ENCODE assay signal across 13 cellular contexts in the genomic region with DNA sequence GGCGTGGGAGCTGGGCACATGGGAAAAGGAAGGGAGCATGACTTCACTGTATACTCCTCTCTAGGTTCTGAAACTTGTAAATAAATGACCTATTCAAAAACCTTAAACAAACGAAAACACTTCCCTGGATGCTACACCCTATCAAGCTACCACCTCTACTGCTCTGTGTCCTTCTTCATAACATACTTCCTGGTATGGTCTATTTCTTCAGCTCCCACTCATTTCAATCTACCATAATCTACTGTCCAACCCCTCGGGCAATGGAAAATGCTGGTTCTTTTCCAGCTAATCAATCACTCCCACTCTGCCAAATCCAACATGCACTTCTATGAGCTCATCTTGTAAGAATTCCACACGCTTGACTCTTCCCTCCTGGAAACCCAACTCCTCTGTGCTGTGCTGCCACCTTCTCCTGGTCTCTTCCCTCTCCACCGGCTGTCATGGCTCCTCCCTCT. TPM values are rescaled to one million over a fixed set of nuclear protein-coding genes. Genes with fewer than 3 reads are reported as not detected.
DNase-seq lines count a peak whose midpoint lies in the region; ATAC-seq, FAIRE-seq and TF ChIP-seq lines count a peak whose summit lies in the region.
"Had no signal": no experiment of that assay in that cellular context is flagged by ENCODE, and none has a peak within 500 bp of the region (broad histone marks: within the 10 kb centered on the region; RNA-seq: fewer than 3 reads in every experiment).

No MANE protein-coding gene starts in this region.

- TF ChIP-seq EP300 in HepG2 (IDR thresholded peaks at IDR 0.05; ENCODE audit: low read depth in 2 of 2, low read length in 2 of 2) = no peak
- no peak for TF ChIP-seq EP300 in HepG2 (CRISPR knock-in tag; IDR thresholded peaks at IDR 0.05; ENCODE audit: borderline replicate concordance)

- TF ChIP-seq RAD21 in HepG2 (CRISPR knock-in tag; IDR thresholded peaks at IDR 0.05) = no peak

- no peak for TF ChIP-seq POLR2A in HepG2 (IDR thresholded peaks at IDR 0.05; ENCODE audit: insufficient read depth in 1 of 2, low read depth in 2 of 2, low read length in 2 of 2)

- BruUV-seq in HepG2 (replicated peaks; lab: Mats Ljungman, UMichigan) = no TSS peak
- BruUV-seq in OCI-LY7 (replicated peaks; lab: Mats Ljungman, UMichigan) = no TSS peak

- H3K4me1 Mint-ChIP-seq in natural killer cell treated with Interleukin-12 subunit alpha and Interleukin-12 subunit beta and Interleukin-15 and Interleukin-18, amount 100 ng/mL, for 72 hours (ENCODE audit: low read depth in 2 of 2) = peaks cover 0 to 2% of the 10 kb centered on the region in 2 donors
- H3K4me1 Mint-ChIP-seq: activated CD4-positive, alpha-beta T cell treated with anti-CD3 and anti-CD28 coated beads, Interleukin-2, amount 10 ng/mL, durations not matched to agents 7 days and 5 days had no signal

- H3K9me3 Mint-ChIP-seq in natural killer cell treated with Interleukin-12 subunit alpha and Interleukin-12 subunit beta and Interleukin-15 and Interleukin-18, amount 100 ng/mL, for 72 hours = peaks cover 9% of the 10 kb centered on the region

- no peak overlapping the region for H3K9ac ChIP-seq in HepG2 (ENCODE audit: insufficient read depth, low read depth, low read length)

- DNase-seq in AG08395 (ENCODE audit: low spot score) (peak; percentile 14), HTR-8/SVneo (ENCODE audit: insufficient read length, low spot score) (peak; percentile 76), T47D (ENCODE audit: low read depth in 1 of 2, low spot score in 1 of 2) (peak; percentile 35 to 97), HepG2 (ENCODE audit: low spot score) (peak; percentile 56), OCI-LY7 (ENCODE audit: low spot score) (no peak), inferior parietal cortex (ENCODE audit: extremely low spot score) (no peak)
- no peak for DNase-seq in natural killer cell treated with Interleukin-12 subunit alpha and Interleukin-12 subunit beta and Interleukin-15 and Interleukin-18, amount 100 ng/mL, for 72 hours (ENCODE audit: low spot score)
- DNase-seq: activated CD4-positive, alpha-beta T cell treated with anti-CD3 and anti-CD28 coated beads, Interleukin-2, amount 10 ng/mL, durations not matched to agents 7 days and 5 days; DND-41; mucosa of descending colon; stimulated activated CD8-positive, alpha-beta memory T cell treated with anti-CD3 and anti-CD28 coated beads, Interleukin-4, amount 100 ng/mL, for 48 hours; uterus had no signal

- WGBS in HepG2 (ENCODE audit: low lambda C conversion rate) = 46% methylated on average over 5 of the region's 5 CpGs

- H3K79me2 ChIP-seq in HepG2 (ENCODE audit: insufficient read depth, low read length) (no peaks in the 10 kb centered on the region), OCI-LY7 (ENCODE audit: insufficient read depth, low read depth, low read length) (no peaks in the 10 kb centered on the region)

- CTCF ChIA-PET in HepG2 (lab: Yijun Ruan, JAX; ENCODE audit: low intra/inter-chr PET ratio, low total read pairs) (no interaction called here), OCI-LY7 (lab: Charles Lee; ENCODE audit: unreplicated experiment) (interaction anchor here (0.5 kb wide), 1 partner anchor 1269 kb away, joined by 3 read pairs; no protein-coding TSS in a partner anchor)

- no peaks in the 10 kb centered on the region for H3K27me3 ChIP-seq in HepG2 (ENCODE audit: control insufficient read depth in 1 of 2, insufficient read depth in 2 of 2, low read length in 2 of 2)
- H3K27me3 ChIP-seq: uterus had no signal

- peak; percentile 79 for ATAC-seq in HepG2
- ATAC-seq in natural killer cell treated with Interleukin-12 subunit alpha and Interleukin-12 subunit beta and Interleukin-15 and Interleukin-18, amount 100 ng/mL, for 72 hours = no peak
- ATAC-seq in HG03571 (IDR thresholded peaks at IDR 0.05; ENCODE audit: unreplicated experiment) = no peak
- ATAC-seq: mucosa of descending colon had no signal

- FAIRE-seq in HTR-8/SVneo (lab: Jason Lieb, UNC) = peak; percentile 78
- FAIRE-seq in HepG2 (lab: Jason Lieb, UNC) = peak; percentile 51

- no peak overlapping the region for H3K27ac Mint-ChIP-seq in natural killer cell treated with Interleukin-12 subunit alpha and Interleukin-12 subunit beta and Interleukin-15 and Interleukin-18, amount 100 ng/mL, for 72 hours
- H3K27ac Mint-ChIP-seq: activated CD4-positive, alpha-beta T cell treated with anti-CD3 and anti-CD28 coated beads, Interleukin-2, amount 10 ng/mL, durations not matched to agents 7 days and 5 days had no signal

- no peak overlapping the region for H2AFZ ChIP-seq in HepG2 (ENCODE audit: low read length)
- no peak overlapping the region for H2AFZ ChIP-seq in OCI-LY7 (ENCODE audit: low read length)

- TF ChIP-seq CTCF in HepG2 (CRISPR knock-in tag; IDR thresholded peaks at IDR 0.05) (no peak), OCI-LY7 (conservative IDR thresholded peaks at IDR 0.05; ENCODE audit: low read length) (no peak)

- H3K27ac ChIP-seq in HepG2 (ENCODE audit: extremely low read length, insufficient read depth, low read length) (peak overlapping the region; percentile 38), OCI-LY7 (ENCODE audit: low read depth, low read length, poor library complexity, severe bottlenecking) (no peak overlapping the region)
- H3K27ac ChIP-seq: uterus had no signal

- no peaks in the 10 kb centered on the region for H3K27me3 Mint-ChIP-seq in natural killer cell treated with Interleukin-12 subunit alpha and Interleukin-12 subunit beta and Interleukin-15 and Interleukin-18, amount 100 ng/mL, for 72 hours
- H3K27me3 Mint-ChIP-seq: activated CD4-positive, alpha-beta T cell treated with anti-CD3 and anti-CD28 coated beads, Interleukin-2, amount 10 ng/mL, durations not matched to agents 7 days and 5 days had no signal

- H4K20me1 ChIP-seq in HepG2 (ENCODE audit: insufficient read depth, low read length) (no peaks in the 10 kb centered on the region), OCI-LY7 (ENCODE audit: insufficient read depth, low read length) (no peaks in the 10 kb centered on the region)

- POLR2A ChIA-PET in HepG2 (lab: Yijun Ruan, JAX) = interaction anchor here (1.3 to 1.6 kb wide), 3 partner anchors 25 to 68 kb away, joined by 4 to 6 read pairs (median 5); partner anchors contain the start of genes NUDT21 and OGFOD1
- POLR2A ChIA-PET in OCI-LY7 (lab: Charles Lee) = interaction anchor here (1.1 kb wide), 1 partner anchor 13 kb away, joined by 4 read pairs; no protein-coding TSS in a partner anchor

- H3K4me3 Mint-ChIP-seq in natural killer cell treated with Interleukin-12 subunit alpha and Interleukin-12 subunit beta and Interleukin-15 and Interleukin-18, amount 100 ng/mL, for 72 hours = no peak overlapping the region
- H3K4me3 Mint-ChIP-seq: activated CD4-positive, alpha-beta T cell treated with anti-CD3 and anti-CD28 coated beads, Interleukin-2, amount 10 ng/mL, durations not matched to agents 7 days and 5 days had no signal

- no peaks in the 10 kb centered on the region for H3K9me2 ChIP-seq in OCI-LY7 (ENCODE audit: insufficient read depth, low read length)

- in situ Hi-C loops in T47D (cut with HindIII; ENCODE audit: low pct_unique_long_range_greater_than_20kb, low sequenced_read_pairs) (no loop called here), HepG2 (cut with HindIII; ENCODE audit: extremely low pct_ligation_motif_present, low pct_unique_long_range_greater_than_20kb) (no loop called here)

- H3K4me2 ChIP-seq in HepG2 (ENCODE audit: low read depth, low read length) (peak overlapping the region; percentile 18; the same call in 1 of the 2 replicates), OCI-LY7 (ENCODE audit: low read length) (no peak overlapping the region)

- intact Hi-C loops in HepG2 (cut with micrococcal nuclease; ENCODE audit: unreplicated experiment) (loop anchor here (2.0 to 5.0 kb wide), 2 partner anchors 50 to 69 kb away; partner anchors contain the start of genes NUDT21 and OGFOD1), OCI-LY7 (cut with micrococcal nuclease; ENCODE audit: unreplicated experiment) (no loop called here)

- H3K4me3 ChIP-seq in HepG2 (replicated peaks in 1 of 3; ENCODE audit: insufficient read depth in 1 of 3, low read depth in 2 of 3, low read length in 3 of 3) (no peak overlapping the region), OCI-LY7 (ENCODE audit: low read depth, low read length, poor library complexity, severe bottlenecking) (no peak overlapping the region)
- H3K4me3 ChIP-seq: mucosa of descending colon, uterus had no signal

- peaks cover 59% of the 10 kb centered on the region for H3K36me3 Mint-ChIP-seq in natural killer cell treated with Interleukin-12 subunit alpha and Interleukin-12 subunit beta and Interleukin-15 and Interleukin-18, amount 100 ng/mL, for 72 hours

- H3K36me3 ChIP-seq in HepG2 (replicated peaks in 1 of 2; ENCODE audit: control insufficient read depth in 1 of 2, insufficient read depth in 2 of 2, low read length in 2 of 2) (peaks cover 18 to 74% of the 10 kb centered on the region in 2 experiments), OCI-LY7 (ENCODE audit: insufficient read depth, low read length) (peaks cover 97% of the 10 kb centered on the region)
- H3K36me3 ChIP-seq: uterus had no signal

- H3K4me1 ChIP-seq in HepG2 (ENCODE audit: insufficient read depth, low read length) (peaks cover 29% of the 10 kb centered on the region), OCI-LY7 (ENCODE audit: insufficient read depth, low read length, poor library complexity, severe bottlenecking) (no peaks in the 10 kb centered on the region)
- H3K4me1 ChIP-seq: uterus had no signal

- peaks cover 13% of the 10 kb centered on the region for H3K9me3 ChIP-seq in HepG2 (ENCODE audit: low read length)
- peaks cover 10% of the 10 kb centered on the region; the same call in 1 of the 2 replicates for H3K9me3 ChIP-seq in OCI-LY7 (ENCODE audit: low read length)

RNA-seq across cellular contexts. Expression of gene AMFR, which starts 42.4 kb away (rescaled TPM):
- total RNA-seq in HepG2 (2016; rRNA removed; fragmentation: Illumina TruSeq; extraction: Trizol) = 80.0 and 108 TPM in 2 replicates
- total RNA-seq in HepG2 (2016; cell fraction: cytosol; rRNA removed; fragmentation: Illumina TruSeq; extraction: Trizol; ENCODE audit: low read depth) = 55.3 and 57.1 TPM in 2 replicates
- 75.8 and 107 TPM in 2 replicates for total RNA-seq in HepG2 (2016; cell fraction: insoluble cytoplasmic fraction; rRNA removed; fragmentation: Illumina TruSeq; extraction: Trizol)
- 115 and 121 TPM in 2 replicates for total RNA-seq in HepG2 (2016; cell fraction: membrane; rRNA removed; fragmentation: Illumina TruSeq; extraction: Trizol)
- total RNA-seq in HepG2 (2016; cell fraction: nucleus; rRNA removed; fragmentation: Illumina TruSeq; extraction: Trizol) = 88.4 and 97.8 TPM in 2 replicates
- polyA plus RNA-seq in HepG2 (2011; rRNA removed) = 52.9 and 65.3 TPM in 2 replicates
- 73.6 and 88.0 TPM in 2 replicates for polyA plus RNA-seq in HepG2 (2011; cell fraction: cytosol; rRNA removed)
- 63.5 and 69.1 TPM in 2 replicates for polyA plus RNA-seq in HepG2 (2011; cell fraction: nucleus; rRNA removed)
- polyA plus RNA-seq in HepG2 (2012) = 68.8 and 77.0 TPM in 2 replicates
- polyA plus RNA-seq in HepG2 (2016; cell fraction: cytosol; fragmentation: Illumina TruSeq; extraction: Trizol; ENCODE audit: low read depth) = 27.7 and 29.0 TPM in 2 replicates
- 47.4 and 56.2 TPM in 2 replicates for polyA plus RNA-seq in HepG2 (2016; cell fraction: insoluble cytoplasmic fraction; fragmentation: Illumina TruSeq; extraction: Trizol; ENCODE audit: low read depth)
- 56.5 and 62.9 TPM in 2 replicates for polyA plus RNA-seq in HepG2 (2016; cell fraction: membrane; fragmentation: Illumina TruSeq; extraction: Trizol; ENCODE audit: low read depth)
- polyA plus RNA-seq in HepG2 (2016; cell fraction: nucleus; fragmentation: Illumina TruSeq; extraction: Trizol; ENCODE audit: insufficient read depth, low read depth) = 75.6 and 79.3 TPM in 2 replicates
- 174 and 688 TPM in 2 replicates for polyA minus RNA-seq in HepG2 (2011; rRNA and poly(A)+ RNA removed; ENCODE audit: low replicate concordance)
- polyA minus RNA-seq in HepG2 (2011; cell fraction: cytosol; rRNA and poly(A)+ RNA removed) = 186 and 219 TPM in 2 replicates
- polyA minus RNA-seq in HepG2 (2011; cell fraction: nucleus; rRNA and poly(A)+ RNA removed) = 164 and 181 TPM in 2 replicates
- total RNA-seq in OCI-LY7 (2014; rRNA removed; shearing (Covaris generic)) = 87.7 and 108 TPM in 2 replicates
- total RNA-seq in OCI-LY7 (2022) = 101 and 105 TPM in 2 replicates
- 10 to 100 TPM; 46.5 to 86.2 TPM for total RNA-seq in natural killer cell treated with Interleukin-12 subunit alpha and Interleukin-12 subunit beta and Interleukin-15 and Interleukin-18, amount 100 ng/mL, for 72 hours

Comparison
In these comparisons a context has a peak if more than half of its experiments do, and no peak if none do; other contexts are left out.
1. DNase-seq: peak in AG08395 (single experiment), HTR-8/SVneo (single experiment), T47D (2 of 2) and HepG2 (single experiment); none in OCI-LY7 (single experiment), inferior parietal cortex (single experiment) and natural killer cell treated with Interleukin-12 subunit alpha and Interleukin-12 subunit beta and Interleukin-15 and Interleukin-18, amount 100 ng/mL, for 72 hours (single experiment).